In the genomic region with DNA sequence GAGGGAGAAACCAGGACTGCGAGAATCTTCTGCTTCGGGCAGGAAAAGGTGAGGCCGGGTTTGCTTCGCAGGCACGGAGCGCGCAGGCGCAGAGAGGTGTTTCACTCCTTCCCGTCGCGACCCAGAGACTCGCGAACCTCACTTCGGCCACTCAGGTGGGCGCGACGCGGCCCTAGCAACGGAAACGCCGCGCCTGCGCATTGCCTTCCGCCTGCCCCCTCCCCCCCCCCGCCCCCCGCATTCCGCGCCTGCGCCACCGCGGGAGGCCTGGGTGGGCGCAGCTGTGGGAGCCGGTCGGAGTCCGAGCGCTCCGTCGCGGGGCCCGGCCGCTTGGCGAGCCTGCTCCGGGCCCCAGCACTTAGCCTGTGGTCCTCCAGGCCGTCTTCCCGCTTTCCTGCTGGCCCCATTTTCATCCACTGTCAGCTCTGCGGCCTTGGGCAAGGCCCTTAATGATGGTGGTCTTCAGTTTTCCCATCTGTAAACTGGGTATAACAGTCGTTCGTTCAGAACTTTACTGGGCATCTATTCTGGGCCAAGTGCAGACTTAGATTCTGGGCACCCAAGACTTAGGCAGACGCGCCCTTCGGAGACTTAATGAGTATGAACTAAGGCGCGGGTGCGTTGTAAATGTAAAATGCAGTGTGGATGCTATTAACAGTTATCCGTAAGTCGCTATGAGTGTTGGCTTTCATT, we compare ENCODE assay signal across 8 cellular contexts.
DNase-seq lines count a peak whose midpoint lies in the region; ATAC-seq and TF ChIP-seq lines count a peak whose summit lies in the region.

No MANE protein-coding gene starts in this region.

- TF ChIP-seq CTCF in brain (conservative IDR thresholded peaks at IDR 0.05) (no peak), kidney epithelial cell (IDR thresholded peaks at IDR 0.05; ENCODE audit: insufficient read depth, low read length, poor library complexity, severe bottlenecking) (no peak)

- no peaks in the 10 kb centered on the region for H3K36me3 Mint-ChIP-seq in brain

- no peaks in the 10 kb centered on the region for H3K4me1 Mint-ChIP-seq in brain

- peaks cover 13% of the 10 kb centered on the region for H3K27me3 Mint-ChIP-seq in brain

- H3K27me3 ChIP-seq in kidney epithelial cell (ENCODE audit: control insufficient read depth, insufficient read depth, low read length), result no peaks in the 10 kb centered on the region

- H3K36me3 ChIP-seq in kidney epithelial cell (ENCODE audit: control insufficient read depth, insufficient read depth, low read length), result no peaks in the 10 kb centered on the region

- H3K4me3 ChIP-seq in kidney epithelial cell (ENCODE audit: low read depth, low read length), result peak overlapping the region; percentile 30

- no peak for ATAC-seq in GM18517 (IDR thresholded peaks at IDR 0.05; ENCODE audit: unreplicated experiment)

- H3K27ac Mint-ChIP-seq in brain, result no peak overlapping the region

- H3K4me3 Mint-ChIP-seq in brain, result peak overlapping the region; percentile 32 to 74 (median 66)

- DNase-seq in Ammon's horn (ENCODE audit: low spot score) (peak; percentile 43), T-helper 9 cell (peak; percentile 27), kidney epithelial cell (ENCODE audit: low read depth) (peak; percentile 43), NOMO-1 treated with DMSO at 0.1 percent for 48 hours (lab: John Stamatoyannopoulos, UW; ENCODE audit: unreplicated experiment) (no peak), NCI-H774 (lab: John Stamatoyannopoulos, UW) (no peak)
- peak; percentile 59 to 68 for DNase-seq in stimulated activated CD4-positive, alpha-beta T cell treated with anti-CD3 and anti-CD28 coated beads, Interleukin-2, amount 100 ng/mL, for 24 hours

- peaks cover 0 to 11% (median 4%) of the 10 kb centered on the region in 5 experiments for H3K9me3 Mint-ChIP-seq in brain

Comparison
In these comparisons a context has a peak if more than half of its experiments do, and no peak if none do; other contexts are left out.
1. DNase-seq: peak in Ammon's horn (single experiment), T-helper 9 cell (single experiment), kidney epithelial cell (single experiment) and stimulated activated CD4-positive, alpha-beta T cell treated with anti-CD3 and anti-CD28 coated beads, Interleukin-2, amount 100 ng/mL, for 24 hours (2 of 2); none in NOMO-1 treated with DMSO at 0.1 percent for 48 hours (single experiment) and NCI-H774 (single experiment).